In the genomic region with DNA sequence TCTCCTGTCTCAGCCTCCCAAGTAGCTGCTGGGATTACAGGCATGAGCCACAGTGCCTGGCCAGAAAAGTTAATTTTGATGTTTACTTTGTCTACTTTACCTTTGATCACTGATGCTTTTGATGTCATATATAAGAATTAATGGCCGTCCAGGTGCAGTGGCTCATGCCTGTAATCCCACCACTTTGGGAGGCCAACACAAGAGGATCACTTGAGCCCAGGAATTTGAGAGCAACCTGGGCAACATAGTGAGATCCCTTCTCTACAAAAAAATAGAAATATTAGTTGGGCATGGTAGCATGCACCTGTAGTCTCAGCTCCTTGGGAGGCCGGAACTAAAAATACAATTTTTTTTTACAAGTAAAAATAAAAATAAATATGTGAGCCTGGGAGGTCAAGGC, we compare ENCODE assay signal across 8 cellular contexts.
"Had no signal": no experiment of that assay in that cellular context is flagged by ENCODE, and none has a peak within 500 bp of the region (broad histone marks: within the 10 kb centered on the region; RNA-seq: fewer than 3 reads in every experiment).

No MANE protein-coding gene starts in this region.

- H3K4me3 ChIP-seq: GM12878 had no signal

- DNase-seq: GDM1, GF-D8 had no signal

- FAIRE-seq: G401.6, GM12878, GM12891, GM12892, GM18507, GM19239 had no signal

- ATAC-seq: GM12878 had no signal
